1 cellular context compared by ENCODE assay signal in the genomic region with DNA sequence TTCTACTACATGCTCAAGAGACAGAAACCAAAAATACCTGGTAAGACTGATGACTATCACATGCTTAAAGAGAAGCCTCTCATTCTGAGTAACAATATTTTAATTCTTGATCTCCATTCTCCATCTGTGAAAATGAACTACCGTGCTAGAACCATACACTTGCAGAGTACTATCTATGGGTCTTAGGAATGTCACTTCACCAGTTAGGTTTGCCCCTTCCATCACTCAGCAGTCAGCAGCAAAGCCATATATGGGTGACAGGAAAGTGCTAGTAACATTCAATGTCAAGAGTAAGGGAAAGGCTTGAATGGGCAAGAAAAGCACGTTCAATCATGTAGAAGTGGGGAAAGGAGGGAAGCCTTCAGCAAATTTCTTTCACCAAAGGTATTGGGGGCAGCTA.
TF ChIP-seq lines count a peak whose summit lies in the region.

No MANE protein-coding gene starts in this region.

TF ChIP-seq in GM23338, 12 proteins besides CTCF, POLR2A, EP300 and RAD21 (continued from another document):
- TF ChIP-seq ZNF462 (CRISPR knock-in tag; IDR thresholded peaks at IDR 0.05) = no peak
- TF ChIP-seq NANOG (IDR thresholded peaks at IDR 0.05; ENCODE audit: borderline replicate concordance) = no peak
- TF ChIP-seq, protein P1, sequence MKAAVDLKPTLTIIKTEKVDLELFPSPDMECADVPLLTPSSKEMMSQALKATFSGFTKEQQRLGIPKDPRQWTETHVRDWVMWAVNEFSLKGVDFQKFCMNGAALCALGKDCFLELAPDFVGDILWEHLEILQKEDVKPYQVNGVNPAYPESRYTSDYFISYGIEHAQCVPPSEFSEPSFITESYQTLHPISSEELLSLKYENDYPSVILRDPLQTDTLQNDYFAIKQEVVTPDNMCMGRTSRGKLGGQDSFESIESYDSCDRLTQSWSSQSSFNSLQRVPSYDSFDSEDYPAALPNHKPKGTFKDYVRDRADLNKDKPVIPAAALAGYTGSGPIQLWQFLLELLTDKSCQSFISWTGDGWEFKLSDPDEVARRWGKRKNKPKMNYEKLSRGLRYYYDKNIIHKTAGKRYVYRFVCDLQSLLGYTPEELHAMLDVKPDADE (IDR thresholded peaks at IDR 0.05) = no peak
- no peak for TF ChIP-seq EZH2 (IDR thresholded peaks at IDR 0.05; ENCODE audit: low read depth, unreplicated experiment)
- no peak for TF ChIP-seq POLR2AphosphoS5 (IDR thresholded peaks at IDR 0.05; ENCODE audit: low read depth)
- no peak for TF ChIP-seq ZNF114 (CRISPR knock-in tag; IDR thresholded peaks at IDR 0.05)
- no peak for TF ChIP-seq ZNF331 (CRISPR knock-in tag; IDR thresholded peaks at IDR 0.05; ENCODE audit: low read depth)
- no peak for TF ChIP-seq EZH2phosphoT487 (IDR thresholded peaks at IDR 0.05; ENCODE audit: unreplicated experiment)
TF ChIP-seq in GM23338: peak in this region for 0.
